ENCODE assay signal across 1 cellular context in the genomic region with DNA sequence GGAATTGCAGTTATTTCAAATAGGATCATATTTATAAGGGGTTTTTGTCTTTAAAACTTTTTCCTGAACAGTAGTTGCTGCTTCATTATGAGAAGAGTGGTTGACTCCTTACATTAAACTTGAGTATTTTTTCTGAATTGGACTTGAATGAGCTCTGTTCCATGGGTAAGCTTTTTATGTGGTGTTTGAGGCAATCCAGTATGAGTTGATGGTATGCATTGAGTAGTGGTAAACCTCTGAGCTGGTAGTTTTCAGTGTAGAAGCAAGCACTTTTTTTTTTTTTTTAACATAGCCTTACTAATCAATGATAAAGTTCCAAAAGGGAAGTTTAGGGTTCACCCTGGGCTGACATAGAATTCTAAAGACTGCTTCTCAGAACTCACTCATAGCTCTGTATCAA.
TF ChIP-seq lines count a peak whose summit lies in the region.

No MANE protein-coding gene starts in this region.

TF ChIP-seq in IMR-90, 13 proteins besides CTCF, POLR2A, EP300 and RAD21 (continued from another document):
- no peak for TF ChIP-seq SMC3 (IDR thresholded peaks at IDR 0.05; ENCODE audit: low read depth, low read length)
- TF ChIP-seq CEBPB (IDR thresholded peaks at IDR 0.05; ENCODE audit: low read depth, low read length): no peak
- TF ChIP-seq CHD1 (IDR thresholded peaks at IDR 0.05; ENCODE audit: low read depth, low read length): no peak
- TF ChIP-seq RFX5 (IDR thresholded peaks at IDR 0.05; ENCODE audit: low read depth, low read length): no peak
- TF ChIP-seq BHLHE40 (IDR thresholded peaks at IDR 0.05; ENCODE audit: low read depth, low read length): no peak
- TF ChIP-seq, protein P1, sequence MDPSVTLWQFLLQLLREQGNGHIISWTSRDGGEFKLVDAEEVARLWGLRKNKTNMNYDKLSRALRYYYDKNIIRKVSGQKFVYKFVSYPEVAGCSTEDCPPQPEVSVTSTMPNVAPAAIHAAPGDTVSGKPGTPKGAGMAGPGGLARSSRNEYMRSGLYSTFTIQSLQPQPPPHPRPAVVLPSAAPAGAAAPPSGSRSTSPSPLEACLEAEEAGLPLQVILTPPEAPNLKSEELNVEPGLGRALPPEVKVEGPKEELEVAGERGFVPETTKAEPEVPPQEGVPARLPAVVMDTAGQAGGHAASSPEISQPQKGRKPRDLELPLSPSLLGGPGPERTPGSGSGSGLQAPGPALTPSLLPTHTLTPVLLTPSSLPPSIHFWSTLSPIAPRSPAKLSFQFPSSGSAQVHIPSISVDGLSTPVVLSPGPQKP (IDR thresholded peaks at IDR 0.05; ENCODE audit: borderline replicate concordance, low read depth, low read length): no peak
- TF ChIP-seq MXI1 (IDR thresholded peaks at IDR 0.05; ENCODE audit: borderline replicate concordance, low read depth, low read length): no peak
- no peak for TF ChIP-seq MAFK (IDR thresholded peaks at IDR 0.05; ENCODE audit: low read depth, low read length)
- TF ChIP-seq NFE2L2 (IDR thresholded peaks at IDR 0.05; ENCODE audit: low read depth, low read length): no peak
